1 cellular context compared by ENCODE assay signal in genomic region chr5:144941-145340, GRCh38.
TF ChIP-seq lines count a peak whose summit lies in the region.

No MANE protein-coding gene starts in this region.

TF ChIP-seq in H1, 55 proteins besides CTCF, POLR2A, EP300 and RAD21:
- TF ChIP-seq SRF (IDR thresholded peaks at IDR 0.05; ENCODE audit: low read depth, low read length) (no peak), CREB1 (IDR thresholded peaks at IDR 0.05) (no peak), RNF2 (IDR thresholded peaks at IDR 0.05; ENCODE audit: borderline replicate concordance, low read depth, low read length, missing control alignments, poor library complexity, severe bottlenecking) (no peak), NANOG (IDR thresholded peaks at IDR 0.05; ENCODE audit: insufficient read depth, low read depth, low read length, poor library complexity, severe bottlenecking) (no peak)
